In genomic region chr1:70486676-70487470, GRCh38 we compare ENCODE assay signal across 11 cellular contexts.
A peak's percentile ranks its signal among the peaks of the same experiment; 100 is the strongest.
DNase-seq lines count a peak whose midpoint lies in the region; ATAC-seq, FAIRE-seq and TF ChIP-seq lines count a peak whose summit lies in the region.
"Had no signal": no experiment of that assay in that cellular context is flagged by ENCODE, and none has a peak within 500 bp of the region (broad histone marks: within the 10 kb centered on the region; RNA-seq: fewer than 3 reads in every experiment).

No MANE protein-coding gene starts in this region.

- TF ChIP-seq EP300 in SK-N-SH (IDR thresholded peaks at IDR 0.05; ENCODE audit: borderline replicate concordance in 1 of 2, low read depth in 1 of 2, low read length in 1 of 2) (peak in 1 of 2 experiments; percentile 49; a peak in 1 of 4 replicates), gastroesophageal sphincter (IDR thresholded peaks at IDR 0.05) (no peak)

- no peak overlapping the region for H3K4me3 ChIP-seq in SK-N-SH (ENCODE audit: low read depth in 2 of 2, low read length in 1 of 2)
- no peak overlapping the region for H3K4me3 ChIP-seq in gastroesophageal sphincter
- no peak overlapping the region for H3K4me3 ChIP-seq in smooth muscle cell
- H3K4me3 ChIP-seq: lung had no signal

- H3K27me3 Mint-ChIP-seq in activated T-helper 2 cell treated with anti-CD3 and anti-CD28 coated beads, Interferon-gamma antibody, Interleukin-2, Interleukin-4, amounts not matched to agents 10 μg/mL and 5 μg/mL and 100 μg/mL, durations not matched to agents 14 hours and 24 hours and 36 hours (ENCODE audit: low read depth), result peaks cover 13% of the 10 kb centered on the region
- H3K27me3 Mint-ChIP-seq: dendritic cell treated with granulocyte-macrophage colony-stimulating factor and Interleukin-4, amounts not matched to agents 40 ng/mL and 50 ng/mL, for 4 days had no signal

- H3K9me3 Mint-ChIP-seq in activated T-helper 2 cell treated with anti-CD3 and anti-CD28 coated beads, Interferon-gamma antibody, Interleukin-2, Interleukin-4, amounts not matched to agents 10 μg/mL and 5 μg/mL and 100 μg/mL, durations not matched to agents 14 hours and 24 hours and 36 hours, result no peaks in the 10 kb centered on the region
- H3K9me3 Mint-ChIP-seq: dendritic cell treated with granulocyte-macrophage colony-stimulating factor and Interleukin-4, amounts not matched to agents 40 ng/mL and 50 ng/mL, for 4 days had no signal

- H4K20me1 ChIP-seq in SK-N-SH (ENCODE audit: insufficient read depth) (no peaks in the 10 kb centered on the region), smooth muscle cell (ENCODE audit: low read depth) (no peaks in the 10 kb centered on the region)

- TF ChIP-seq POLR2A in H54 (IDR thresholded peaks at IDR 0.05; ENCODE audit: low read depth, low read length) (no peak), gastroesophageal sphincter (IDR thresholded peaks at IDR 0.05) (no peak)

- H3F3A ChIP-seq in SK-N-SH (replicated peaks; ENCODE audit: insufficient read depth) (peaks cover 10% of the 10 kb centered on the region), smooth muscle cell (ENCODE audit: low read depth) (no peaks in the 10 kb centered on the region)

- H3K36me3 ChIP-seq in SK-N-SH (replicated peaks in 1 of 2; ENCODE audit: control insufficient read depth in 1 of 2, insufficient read depth in 2 of 2, low read length in 1 of 2) (no peaks in the 10 kb centered on the region), gastroesophageal sphincter (no peaks in the 10 kb centered on the region), smooth muscle cell (ENCODE audit: low read depth) (no peaks in the 10 kb centered on the region)

- TF ChIP-seq RAD21 in SK-N-SH (IDR thresholded peaks at IDR 0.05; ENCODE audit: low read length), result peak; percentile 12; the same call in 1 of the 2 replicates

- H3K4me1 Mint-ChIP-seq in activated T-helper 2 cell treated with anti-CD3 and anti-CD28 coated beads, Interferon-gamma antibody, Interleukin-2, Interleukin-4, amounts not matched to agents 10 μg/mL and 5 μg/mL and 100 μg/mL, durations not matched to agents 14 hours and 24 hours and 36 hours (ENCODE audit: low read depth), result no peaks in the 10 kb centered on the region

- no peak overlapping the region for H3K27ac Mint-ChIP-seq in activated T-helper 2 cell treated with anti-CD3 and anti-CD28 coated beads, Interferon-gamma antibody, Interleukin-2, Interleukin-4, amounts not matched to agents 10 μg/mL and 5 μg/mL and 100 μg/mL, durations not matched to agents 14 hours and 24 hours and 36 hours
- H3K27ac Mint-ChIP-seq: dendritic cell treated with granulocyte-macrophage colony-stimulating factor and Interleukin-4, amounts not matched to agents 40 ng/mL and 50 ng/mL, for 4 days had no signal

- H3K9me3 ChIP-seq in SK-N-SH, result peaks cover 8% of the 10 kb centered on the region; the same call in 1 of the 2 replicates
- no peaks in the 10 kb centered on the region for H3K9me3 ChIP-seq in gastroesophageal sphincter
- no peaks in the 10 kb centered on the region for H3K9me3 ChIP-seq in smooth muscle cell (replicated peaks; ENCODE audit: low read depth)

- TF ChIP-seq CTCF in SK-N-SH (IDR thresholded peaks at IDR 0.05) (no peak), gastroesophageal sphincter (IDR thresholded peaks at IDR 0.05) (no peak), smooth muscle cell (IDR thresholded peaks at IDR 0.05; ENCODE audit: borderline replicate concordance, insufficient read depth, poor library complexity, severe bottlenecking) (no peak)

- H2AFZ ChIP-seq in SK-N-SH (ENCODE audit: low read depth) (no peak overlapping the region), smooth muscle cell (ENCODE audit: low read depth) (no peak overlapping the region)

- H3K36me3 Mint-ChIP-seq in activated T-helper 2 cell treated with anti-CD3 and anti-CD28 coated beads, Interferon-gamma antibody, Interleukin-2, Interleukin-4, amounts not matched to agents 10 μg/mL and 5 μg/mL and 100 μg/mL, durations not matched to agents 14 hours and 24 hours and 36 hours (ENCODE audit: low read depth), result no peaks in the 10 kb centered on the region

- 100% methylated on average over 1 of the region's 2 CpGs for WGBS in SK-N-SH (ENCODE audit: low lambda C conversion rate)
- 75% methylated on average over 1 of the region's 2 CpGs; no CpG with 5 or more reads in 1 of the 2 donors for WGBS in gastroesophageal sphincter (ENCODE audit: low coverage in 1 of 2), 2 donors
- WGBS in smooth muscle cell (ENCODE audit: low lambda C conversion rate), result 76% methylated on average over 2 of the region's 2 CpGs

- POLR2A ChIA-PET in SK-N-SH (lab: Yijun Ruan, JAX), result no interaction called here

- H3K4me2 ChIP-seq in SK-N-SH (peak overlapping the region; percentile 38), smooth muscle cell (no peak overlapping the region)

- no peaks in the 10 kb centered on the region for H3K9me2 ChIP-seq in SK-N-SH

- CTCF ChIA-PET in SK-N-SH (lab: Yijun Ruan, JAX), result interaction anchor here (0.7 to 1.9 kb wide), 6 partner anchors 10 to 354 kb away, joined by 3 to 6 read pairs (median 5); partner anchors contain the start of gene CTH

- DNase-seq in H54 (ENCODE audit: insufficient read length, low spot score) (peak; percentile 52), SK-N-SH (no peak), smooth muscle cell (lab: John Stamatoyannopoulos, UW; ENCODE audit: unreplicated experiment) (no peak), NCI-H345 treated with DMSO at 0.1 percent for 48 hours (lab: John Stamatoyannopoulos, UW; ENCODE audit: unreplicated experiment) (no peak), activated gamma-delta T cell (lab: John Stamatoyannopoulos, UW) (no peak)
- no peak for DNase-seq in activated T-helper 2 cell treated with anti-CD3 and anti-CD28 coated beads, Interferon-gamma antibody, Interleukin-2, Interleukin-4, amounts not matched to agents 10 μg/mL and 5 μg/mL and 100 μg/mL, durations not matched to agents 14 hours and 24 hours and 36 hours (ENCODE audit: low spot score)
- DNase-seq: NCI-H2107 had no signal

- no peak overlapping the region for H3K4me3 Mint-ChIP-seq in activated T-helper 2 cell treated with anti-CD3 and anti-CD28 coated beads, Interferon-gamma antibody, Interleukin-2, Interleukin-4, amounts not matched to agents 10 μg/mL and 5 μg/mL and 100 μg/mL, durations not matched to agents 14 hours and 24 hours and 36 hours (ENCODE audit: low read depth)
- H3K4me3 Mint-ChIP-seq: dendritic cell treated with granulocyte-macrophage colony-stimulating factor and Interleukin-4, amounts not matched to agents 40 ng/mL and 50 ng/mL, for 4 days had no signal

- H3K27ac ChIP-seq in SK-N-SH (ENCODE audit: low read depth in 2 of 2, low read length in 1 of 2) (peak overlapping the region in 1 of 2 experiments; percentile 37; a peak in 1 of 4 replicates), gastroesophageal sphincter (peak overlapping the region in 2 of 4 donors; percentile 23 to 25), smooth muscle cell (ENCODE audit: low read depth) (peak overlapping the region; percentile 68)

- H3K9ac ChIP-seq in SK-N-SH (no peak overlapping the region), smooth muscle cell (ENCODE audit: low read depth) (no peak overlapping the region)

- FAIRE-seq in H54 (lab: Jason Lieb, UNC), result peak; percentile 95

- intact Hi-C loops in activated T-helper 2 cell treated with anti-CD3 and anti-CD28 coated beads, Interferon-gamma antibody, Interleukin-2, Interleukin-4, amounts not matched to agents 10 μg/mL and 5 μg/mL and 100 μg/mL, durations not matched to agents 14 hours and 24 hours and 36 hours (cut with micrococcal nuclease), result no loop called here

- H3K79me2 ChIP-seq in SK-N-SH (ENCODE audit: insufficient read depth), result no peaks in the 10 kb centered on the region
- H3K79me2 ChIP-seq in smooth muscle cell (ENCODE audit: low read depth), result no peaks in the 10 kb centered on the region

- ATAC-seq in gastroesophageal sphincter (peak; percentile 87), HG02938 (IDR thresholded peaks at IDR 0.05; ENCODE audit: unreplicated experiment) (no peak)

- H3K27me3 ChIP-seq in SK-N-SH (ENCODE audit: insufficient read depth) (no peaks in the 10 kb centered on the region), gastroesophageal sphincter (no peaks in the 10 kb centered on the region), smooth muscle cell (ENCODE audit: low read depth) (peaks cover under 1% of the 10 kb centered on the region)

- H3K4me1 ChIP-seq in SK-N-SH (ENCODE audit: control insufficient read depth in 1 of 2, insufficient read depth in 2 of 2, low read depth in 1 of 2, low read length in 1 of 2), result peaks cover 3 to 11% of the 10 kb centered on the region in 2 experiments; a peak in 3 of 4 replicates
- peaks cover 0 to 6% (median 0%) of the 10 kb centered on the region in 3 donors for H3K4me1 ChIP-seq in gastroesophageal sphincter
- no peaks in the 10 kb centered on the region for H3K4me1 ChIP-seq in smooth muscle cell (ENCODE audit: low read depth)

TF ChIP-seq in SK-N-SH, 30 proteins besides CTCF, POLR2A, EP300 and RAD21 (continues in another document):
- no peak for TF ChIP-seq SMC3 (IDR thresholded peaks at IDR 0.05; ENCODE audit: low read depth, low read length)
- TF ChIP-seq NRF1 (IDR thresholded peaks at IDR 0.05; ENCODE audit: low read depth, low read length), result no peak
- no peak for TF ChIP-seq ELF1 (IDR thresholded peaks at IDR 0.05)
- no peak for TF ChIP-seq TAF1 (IDR thresholded peaks at IDR 0.05; ENCODE audit: borderline replicate concordance, low read depth, low read length)
- 0 out of 2 replicates have a peak, but pooled peaks have one; percentile 56 for TF ChIP-seq SIN3A (IDR thresholded peaks at IDR 0.05; ENCODE audit: borderline replicate concordance, low read depth, low read length)
- no peak for TF ChIP-seq CHD2 (IDR thresholded peaks at IDR 0.05; ENCODE audit: low read length, partially characterized antibody)
- no peak for TF ChIP-seq RCOR1 (IDR thresholded peaks at IDR 0.05; ENCODE audit: low read length)
- peak; percentile 82 for TF ChIP-seq JUND (IDR thresholded peaks at IDR 0.05)
